Comparison of ENCODE assay signal across 8 cellular contexts in genomic region chr19:15672580-15673175, GRCh38. TPM values are rescaled to one million over a fixed set of nuclear protein-coding genes. Genes with fewer than 3 reads are reported as not detected.
A peak's percentile ranks its signal among the peaks of the same experiment; 100 is the strongest.
DNase-seq lines count a peak whose midpoint lies in the region; ATAC-seq and TF ChIP-seq lines count a peak whose summit lies in the region.

Gene CYP4F12 (plus strand): TSS chr19:15673087. CDS start chr19:15673530, 443 bp downstream.

- peak; percentile 86 for DNase-seq in Calu3
- DNase-seq in NCI-H226, result peak; percentile 12
- peak; percentile 39 for DNase-seq in epithelial cell of esophagus (ENCODE audit: low read depth)
- peak; percentile 78 to 88 (median 80) for DNase-seq in ovary
- no peak for DNase-seq in brain microvascular endothelial cell
- no peak for DNase-seq in NCI-H1048 (lab: John Stamatoyannopoulos, UW)
- no peak for DNase-seq in activated CD4-positive, CD25-positive, alpha-beta regulatory T cell (lab: John Stamatoyannopoulos, UW)

- no peaks in the 10 kb centered on the region for H3K27me3 ChIP-seq in ovary
- no peaks in the 10 kb centered on the region for H3K27me3 ChIP-seq in brain microvascular endothelial cell (replicated peaks)

- H3K9me3 ChIP-seq in ovary, result no peaks in the 10 kb centered on the region

- peak within 1 kb of the TSS; percentile 44 for H3K4me3 Mint-ChIP-seq in Calu3 (ENCODE audit: low read depth, unreplicated experiment)

- H3K9me3 Mint-ChIP-seq in Calu3 (ENCODE audit: low read depth, unreplicated experiment), result peaks cover 6% of the 10 kb centered on the region

- H3K27ac ChIP-seq in ovary (peak within 1 kb of the TSS in 1 of 2 donors; percentile 59), brain microvascular endothelial cell (no peak within 1 kb of the TSS)

- 14 to 25% (median 16%) methylated on average over 6 of the region's 6 CpGs for WGBS in ovary, 3 donors

- peaks cover 10% of the 10 kb centered on the region for H3K27me3 Mint-ChIP-seq in Calu3 (ENCODE audit: unreplicated experiment)

- peak within 1 kb of the TSS; percentile 1 for H3K4me3 ChIP-seq in epithelial cell of esophagus (ENCODE audit: low read length)
- no peak within 1 kb of the TSS for H3K4me3 ChIP-seq in ovary
- H3K4me3 ChIP-seq in brain microvascular endothelial cell (ENCODE audit: low read depth, low read length), result no peak within 1 kb of the TSS

- no peak for ATAC-seq in GM21515 (IDR thresholded peaks at IDR 0.05; ENCODE audit: unreplicated experiment)

- intact Hi-C loops in Calu3 (cut with micrococcal nuclease; ENCODE audit: unreplicated experiment) (no loop called here), ovary (cut with DNase I) (no loop called here)

- no peak for TF ChIP-seq EP300 in ovary (IDR thresholded peaks at IDR 0.05)

- TF ChIP-seq POLR2A in ovary (IDR thresholded peaks at IDR 0.05), result no peak

- TF ChIP-seq CTCF in Calu3 (IDR thresholded peaks at IDR 0.05; ENCODE audit: unreplicated experiment), result no peak
- TF ChIP-seq CTCF in epithelial cell of esophagus (IDR thresholded peaks at IDR 0.05; ENCODE audit: insufficient read depth, low read depth, low read length, missing control alignments), result no peak
- TF ChIP-seq CTCF in ovary (IDR thresholded peaks at IDR 0.05), result no peak
- TF ChIP-seq CTCF in brain microvascular endothelial cell (IDR thresholded peaks at IDR 0.05; ENCODE audit: low read depth, low read length, missing control alignments), result no peak

- H3K4me1 Mint-ChIP-seq in Calu3 (ENCODE audit: low read depth, unreplicated experiment), result peaks cover 23% of the 10 kb centered on the region

- peak within 1 kb of the TSS; percentile 60 for H3K27ac Mint-ChIP-seq in Calu3 (ENCODE audit: unreplicated experiment)

- no TSS peak for BruUV-seq in Calu3 (replicated peaks; lab: Mats Ljungman, UMichigan)

- in situ Hi-C loops in brain microvascular endothelial cell (cut with HindIII; ENCODE audit: low pct_ligation_motif_present, low sequenced_read_pairs), result no loop called here

- CTCF ChIA-PET in Calu3 (lab: Charles Lee), result no interaction called here

- peaks cover 2% of the 10 kb centered on the region for H3K4me1 ChIP-seq in ovary (ENCODE audit: insufficient read depth)

- H3K36me3 Mint-ChIP-seq in Calu3 (ENCODE audit: insufficient read depth, unreplicated experiment), result no peaks in the 10 kb centered on the region

- no peaks in the 10 kb centered on the region for H3K36me3 ChIP-seq in ovary
- no peaks in the 10 kb centered on the region for H3K36me3 ChIP-seq in brain microvascular endothelial cell (replicated peaks)

RNA-seq across cellular contexts. Expression of gene CYP4F12, which starts in this region (rescaled TPM):
- 3.8 and 8.8 TPM in 2 replicates for total RNA-seq in Calu3 (2022)
- total RNA-seq in ovary, result 10 to 100 TPM in 3 of 7 donors, 1 to 10 TPM in 4; 2.7 to 14.1 (median 9.4) TPM
- polyA plus RNA-seq in ovary, result 1 to 10 TPM; 4.0 to 8.9 TPM

Comparison
In these comparisons a context has a peak if more than half of its experiments do, and no peak if none do; other contexts are left out.
1. DNase-seq: peak in Calu3 (single experiment), NCI-H226 (single experiment), epithelial cell of esophagus (single experiment) and ovary (5 of 5); none in brain microvascular endothelial cell (single experiment), NCI-H1048 (single experiment) and activated CD4-positive, CD25-positive, alpha-beta regulatory T cell (0 of 4).